ENCODE assay signal across 8 cellular contexts in the genomic region with DNA sequence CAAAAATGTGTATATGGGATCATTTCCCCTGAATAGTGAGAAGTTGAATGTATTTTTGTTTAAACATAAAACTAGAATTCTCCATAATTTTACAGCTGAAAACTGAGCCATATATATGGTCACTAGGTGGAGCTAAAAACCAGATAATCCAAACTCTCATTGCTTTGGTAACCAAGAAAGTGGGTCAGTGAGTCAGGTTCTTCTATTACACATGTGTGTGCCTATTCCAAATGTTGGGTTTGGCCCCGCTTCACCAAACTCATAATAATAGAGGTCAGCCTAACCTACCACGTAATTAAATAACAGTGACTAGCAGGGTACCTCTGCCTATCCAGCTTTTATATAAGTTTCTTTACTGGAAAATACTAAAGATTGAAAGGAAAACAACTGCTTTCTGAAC. TPM values are rescaled to one million over a fixed set of nuclear protein-coding genes. Genes with fewer than 3 reads are reported as not detected.
A peak's percentile ranks its signal among the peaks of the same experiment; 100 is the strongest.
DNase-seq lines count a peak whose midpoint lies in the region; ATAC-seq lines count a peak whose summit lies in the region.

No MANE protein-coding gene starts in this region.

- ATAC-seq in GM21526 (IDR thresholded peaks at IDR 0.05; ENCODE audit: low FRiP score, unreplicated experiment) (peak; percentile 62), GM21723 (IDR thresholded peaks at IDR 0.05; ENCODE audit: unreplicated experiment) (no peak)

- no peak overlapping the region for H3K27ac ChIP-seq in epithelial cell of prostate

- DNase-seq in DMS53 treated with DMSO at 0.1 percent for 48 hours (lab: John Stamatoyannopoulos, UW; ENCODE audit: unreplicated experiment) (peak; percentile 42), NCI-H1436 (lab: John Stamatoyannopoulos, UW) (peak; percentile 52), SW480 (ENCODE audit: low spot score) (peak; percentile 50), epithelial cell of prostate (ENCODE audit: low read depth, low spot score) (peak; percentile 49), myocyte (ENCODE audit: low read depth) (peak; percentile 91), cortex of kidney (lab: John Stamatoyannopoulos, UW) (no peak)

RNA-seq across cellular contexts. Expression of a gene that starts 19.3 kb away (rescaled TPM):
- total RNA-seq in myocyte, result 16.6 and 17.4 TPM in 2 replicates
- polyA plus RNA-seq in myocyte (2012), result 5.1 TPM
